Comparison of ENCODE assay signal across 8 cellular contexts in the genomic region with DNA sequence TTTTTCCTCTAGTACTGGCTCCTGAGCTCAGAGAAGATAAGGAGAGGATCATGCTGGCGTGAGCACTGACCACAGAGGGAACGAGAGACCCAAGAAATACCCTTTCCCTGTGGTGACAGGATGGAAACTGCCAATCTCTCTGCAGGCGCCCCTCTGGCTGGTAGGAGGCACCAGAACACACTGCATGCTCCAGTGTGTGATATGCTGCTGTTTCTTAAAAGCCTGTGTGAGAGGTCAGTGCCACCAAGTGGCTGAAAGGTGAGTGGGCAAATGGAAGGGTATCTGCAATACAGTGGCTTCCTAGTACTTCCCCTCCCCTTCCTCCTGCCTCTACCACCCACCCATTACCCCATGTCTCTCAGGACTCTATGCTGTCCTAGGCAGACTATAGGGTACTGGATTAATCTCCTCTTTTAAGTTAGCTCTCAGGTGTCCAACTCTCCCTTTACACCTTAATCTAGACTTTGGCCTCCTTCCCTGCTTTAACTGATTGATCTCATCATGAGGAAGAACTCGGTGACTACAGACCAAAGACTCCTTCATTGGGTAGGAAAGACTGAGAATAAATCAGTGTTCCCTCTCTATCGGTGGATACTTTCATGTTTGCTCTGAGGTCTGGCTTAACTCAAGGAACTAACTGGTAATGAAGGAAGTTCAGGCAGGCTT.
DNase-seq lines count a peak whose midpoint lies in the region; ATAC-seq and TF ChIP-seq lines count a peak whose summit lies in the region.

No MANE protein-coding gene starts in this region.

- H3K4me3 Mint-ChIP-seq in activated naive CD4-positive, alpha-beta T cell treated with anti-CD3 and anti-CD28 coated beads for 36 hours: no peak overlapping the region

- no peaks in the 10 kb centered on the region for H3K36me3 Mint-ChIP-seq in activated naive CD4-positive, alpha-beta T cell treated with anti-CD3 and anti-CD28 coated beads for 36 hours (ENCODE audit: low read depth)

- no peak for TF ChIP-seq EP300 in Ishikawa (IDR thresholded peaks at IDR 0.05; ENCODE audit: borderline replicate concordance)

- H3K4me1 Mint-ChIP-seq in activated naive CD4-positive, alpha-beta T cell treated with anti-CD3 and anti-CD28 coated beads for 36 hours (ENCODE audit: low read depth): no peaks in the 10 kb centered on the region

- CTCF ChIA-PET in activated naive CD4-positive, alpha-beta T cell treated with anti-CD3 and anti-CD28 coated beads for 36 hours (lab: Charles Lee): no interaction called here

- peaks cover 13% of the 10 kb centered on the region for H3K27me3 Mint-ChIP-seq in activated naive CD4-positive, alpha-beta T cell treated with anti-CD3 and anti-CD28 coated beads for 36 hours (ENCODE audit: low read depth)

- intact Hi-C loops in activated naive CD4-positive, alpha-beta T cell treated with anti-CD3 and anti-CD28 coated beads for 36 hours (cut with micrococcal nuclease): loop anchor here (1.0 kb wide), 3 partner anchors 284 to 750 kb away; no protein-coding TSS in a partner anchor

- no peak overlapping the region for H3K27ac Mint-ChIP-seq in activated naive CD4-positive, alpha-beta T cell treated with anti-CD3 and anti-CD28 coated beads for 36 hours

- peak; percentile 96 for ATAC-seq in GM21786 (IDR thresholded peaks at IDR 0.05; ENCODE audit: unreplicated experiment)

- DNase-seq in activated naive CD4-positive, alpha-beta T cell treated with anti-CD3 and anti-CD28 coated beads for 36 hours: peak; percentile 35
- no peak for DNase-seq in activated naive CD4-positive, alpha-beta T cell treated with Interleukin-2 at 50 U/mL for 16 hours
- DNase-seq in SHP77 treated with DMSO at 0.1 percent for 48 hours (lab: John Stamatoyannopoulos, UW) (peak; percentile 34), glomerular visceral epithelial cell (ENCODE audit: extremely low spot score) (peak; percentile 4), retinal pigment epithelial cell (ENCODE audit: low read depth) (peak; percentile 6), cerebellar nuclear complex (lab: John Stamatoyannopoulos, UW) (no peak)

- TF ChIP-seq CTCF in retinal pigment epithelial cell (conservative IDR thresholded peaks at IDR 0.05; ENCODE audit: low read depth, low read length): peak; percentile 50

- peak; percentile 70 for TF ChIP-seq RAD21 in Ishikawa (IDR thresholded peaks at IDR 0.05; ENCODE audit: low read depth)

- H3K9me3 Mint-ChIP-seq in activated naive CD4-positive, alpha-beta T cell treated with anti-CD3 and anti-CD28 coated beads for 36 hours: no peaks in the 10 kb centered on the region

- H3K4me3 ChIP-seq in retinal pigment epithelial cell (ENCODE audit: low read length): no peak overlapping the region

TF ChIP-seq in Ishikawa, 13 proteins besides CTCF, POLR2A, EP300 and RAD21:
- TF ChIP-seq TCF12 (IDR thresholded peaks at IDR 0.05; ENCODE audit: low read depth) (no peak), EGR1 (IDR thresholded peaks at IDR 0.05) (no peak), USF1 (IDR thresholded peaks at IDR 0.05) (no peak), REST (IDR thresholded peaks at IDR 0.05; ENCODE audit: low read depth) (no peak), TAF1 (IDR thresholded peaks at IDR 0.05; ENCODE audit: low read depth) (no peak), CREB1 (IDR thresholded peaks at IDR 0.05; ENCODE audit: low read depth) (no peak), NFIC (IDR thresholded peaks at IDR 0.05) (no peak), TEAD4 (IDR thresholded peaks at IDR 0.05) (no peak), CEBPB (IDR thresholded peaks at IDR 0.05) (no peak), ZBTB7A (IDR thresholded peaks at IDR 0.05; ENCODE audit: low read depth) (no peak), FOXM1 (IDR thresholded peaks at IDR 0.05; ENCODE audit: borderline replicate concordance, low read depth) (no peak), YY1 (IDR thresholded peaks at IDR 0.05; ENCODE audit: low read depth) (no peak)
- TF ChIP-seq, protein P1, sequence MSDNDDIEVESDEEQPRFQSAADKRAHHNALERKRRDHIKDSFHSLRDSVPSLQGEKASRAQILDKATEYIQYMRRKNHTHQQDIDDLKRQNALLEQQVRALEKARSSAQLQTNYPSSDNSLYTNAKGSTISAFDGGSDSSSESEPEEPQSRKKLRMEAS (IDR thresholded peaks at IDR 0.05): no peak

Comparison
In these comparisons a context has a peak if more than half of its experiments do, and no peak if none do; other contexts are left out.
1. DNase-seq: peak in activated naive CD4-positive, alpha-beta T cell treated with anti-CD3 and anti-CD28 coated beads for 36 hours (single experiment), SHP77 treated with DMSO at 0.1 percent for 48 hours (single experiment), glomerular visceral epithelial cell (single experiment) and retinal pigment epithelial cell (single experiment); none in activated naive CD4-positive, alpha-beta T cell treated with Interleukin-2 at 50 U/mL for 16 hours (single experiment) and cerebellar nuclear complex (0 of 2).